8 cellular contexts compared by ENCODE assay signal in genomic region chr20:10540636-10541493, GRCh38.
DNase-seq lines count a peak whose midpoint lies in the region; ATAC-seq and TF ChIP-seq lines count a peak whose summit lies in the region.

No MANE protein-coding gene starts in this region.

- H3K4ac ChIP-seq in mesendoderm (ENCODE audit: low read depth, low read length) = peak overlapping the region; percentile 43

- no peak overlapping the region for H3K9ac ChIP-seq in mesendoderm (ENCODE audit: low read length)
- no peak overlapping the region for H3K9ac ChIP-seq in colonic mucosa (ENCODE audit: low read depth in 2 of 2, low read length in 2 of 2)

- TF ChIP-seq CTCF in coronary artery (IDR thresholded peaks at IDR 0.05) (no peak), colonic mucosa (IDR thresholded peaks at IDR 0.05) (no peak)

- intact Hi-C loops in colonic mucosa (cut with DNase I) = no loop called here

- H2BK120ac ChIP-seq in mesendoderm (ENCODE audit: low read depth, low read length) = no peak overlapping the region

- H4K5ac ChIP-seq in mesendoderm (ENCODE audit: low read length) = no peak overlapping the region

- no peaks in the 10 kb centered on the region for H3K9me3 ChIP-seq in colonic mucosa

- H2BK5ac ChIP-seq in mesendoderm (ENCODE audit: low read length) = no peak overlapping the region

- H3K4me1 ChIP-seq in mesendoderm (ENCODE audit: control insufficient read depth, low read depth, low read length) (peaks cover 4% of the 10 kb centered on the region), colonic mucosa (peaks cover 4% of the 10 kb centered on the region)

- ATAC-seq in GM19467 (IDR thresholded peaks at IDR 0.05; ENCODE audit: unreplicated experiment) = no peak

- DNase-seq in AG08396 (ENCODE audit: low spot score) (peak; percentile 36), KBM-7 (peak; percentile 29), coronary artery (ENCODE audit: low spot score) (no peak), mesendoderm (peak; percentile 46), GF-D8 (lab: John Stamatoyannopoulos, UW) (no peak), iPS-NIHi7 (ENCODE audit: extremely low spot score) (no peak), colonic mucosa (no peak)

- peak overlapping the region; percentile 69 for H3K18ac ChIP-seq in mesendoderm (ENCODE audit: low read length)

- no peak overlapping the region for H3K4me2 ChIP-seq in mesendoderm (ENCODE audit: low read length)

- H3K36me3 ChIP-seq in mesendoderm (ENCODE audit: control insufficient read depth, insufficient read depth, low read length) (no peaks in the 10 kb centered on the region), colonic mucosa (no peaks in the 10 kb centered on the region)

- H3K27ac ChIP-seq in coronary artery = peak overlapping the region; percentile 20 to 32
- H3K27ac ChIP-seq in mesendoderm (ENCODE audit: low read depth, low read length) = no peak overlapping the region
- no peak overlapping the region for H3K27ac ChIP-seq in colonic mucosa

- no peak overlapping the region for H3K23ac ChIP-seq in mesendoderm (ENCODE audit: low read length)

- H4K8ac ChIP-seq in mesendoderm (ENCODE audit: low read depth, low read length) = no peak overlapping the region

- no peak overlapping the region for H2AK5ac ChIP-seq in mesendoderm (ENCODE audit: low read length)

- H3K79me1 ChIP-seq in mesendoderm (ENCODE audit: low read length) = peaks cover 1% of the 10 kb centered on the region

- in situ Hi-C loops in KBM-7 (cut with MboI; ENCODE audit: low pct_unique_long_range_greater_than_20kb, low sequenced_read_pairs) = no loop called here

- H2BK15ac ChIP-seq in mesendoderm (replicated peaks; ENCODE audit: low read depth) = no peak overlapping the region

- no peaks in the 10 kb centered on the region for H3K79me2 ChIP-seq in mesendoderm (ENCODE audit: control insufficient read depth, insufficient read depth, low read length)

- no peak overlapping the region for H3K4me3 ChIP-seq in coronary artery
- no peak overlapping the region for H3K4me3 ChIP-seq in mesendoderm (ENCODE audit: low read length)
- no peak overlapping the region for H3K4me3 ChIP-seq in colonic mucosa

- WGBS in mesendoderm (ENCODE audit: extremely low coverage, insufficient coverage, low lambda C conversion rate) = no CpG with 5 or more reads among the region's 4 CpGs

- H3K27me3 ChIP-seq in mesendoderm (ENCODE audit: insufficient read depth, low read length, poor library complexity) (no peaks in the 10 kb centered on the region), colonic mucosa (no peaks in the 10 kb centered on the region)

- H3K56ac ChIP-seq in mesendoderm (ENCODE audit: low read length) = no peak overlapping the region

Comparison
In these comparisons a context has a peak if more than half of its experiments do, and no peak if none do; other contexts are left out.
1. DNase-seq: peak in AG08396 (single experiment), KBM-7 (single experiment) and mesendoderm (single experiment); none in coronary artery (single experiment), GF-D8 (single experiment), iPS-NIHi7 (single experiment) and colonic mucosa (single experiment).
2. H3K27ac ChIP-seq: peak in coronary artery (2 of 2); none in mesendoderm (single experiment) and colonic mucosa (single experiment).